In genomic region chr1:211578640-211579433, GRCh38 we compare ENCODE assay signal across 1 cellular context.
A peak's percentile ranks its signal among the peaks of the same experiment; 100 is the strongest.
TF ChIP-seq lines count a peak whose summit lies in the region.

Gene SLC30A1 (minus strand): TSS chr1:211579161. CDS start chr1:211578612, 549 bp downstream.

TF ChIP-seq in H1, 55 proteins besides CTCF, POLR2A, EP300 and RAD21 (continued from another document):
- TF ChIP-seq YY1 (IDR thresholded peaks at IDR 0.05; ENCODE audit: low read depth, low read length) = 0 out of 2 replicates have a peak, but pooled peaks have one; percentile 1
- peak; percentile 44; the same call in 1 of the 2 replicates for TF ChIP-seq SP2 (IDR thresholded peaks at IDR 0.05; ENCODE audit: low read length)
TF ChIP-seq in H1: peak in this region for 11.
